ENCODE assay signal across 8 cellular contexts in genomic region chr1:48471603-48472576, GRCh38.
DNase-seq lines count a peak whose midpoint lies in the region; ATAC-seq and TF ChIP-seq lines count a peak whose summit lies in the region.

SPATA6 (minus strand) TSS chr1:48472204; CDS start chr1:48472008, 196 bp downstream.

- ATAC-seq in GM21737 (IDR thresholded peaks at IDR 0.05; ENCODE audit: unreplicated experiment): peak; percentile 100

- peaks cover 3% of the 10 kb centered on the region for H3K27me3 Mint-ChIP-seq in nephron progenitor cell (ENCODE audit: low read depth, poor library complexity)

- peaks cover 19% of the 10 kb centered on the region for H3K9me3 Mint-ChIP-seq in nephron progenitor cell

- peaks cover 32% of the 10 kb centered on the region for H3K4me1 Mint-ChIP-seq in nephron progenitor cell

- TF ChIP-seq CTCF in foreskin fibroblast (IDR thresholded peaks at IDR 0.05; ENCODE audit: low read depth, low read length) (no peak), nephron progenitor cell (IDR thresholded peaks at IDR 0.05) (no peak)

- H3K36me3 Mint-ChIP-seq in nephron progenitor cell (ENCODE audit: low read depth): peaks cover 5% of the 10 kb centered on the region

- peak within 1 kb of the TSS; percentile 92 for H3K4me3 Mint-ChIP-seq in nephron progenitor cell

- in situ Hi-C loops in KBM-7 (cut with MboI; ENCODE audit: low pct_unique_long_range_greater_than_20kb, low sequenced_read_pairs): no loop called here

- H3K27ac Mint-ChIP-seq in nephron progenitor cell: peak within 1 kb of the TSS; percentile 63

- DNase-seq in DMS153 (lab: John Stamatoyannopoulos, UW) (peak; percentile 95), KBM-7 (peak; percentile 73), RPMI8226 (peak; percentile 93), foreskin fibroblast (peak; percentile 91 to 98), nephron progenitor cell (peak; percentile 100)
- DNase-seq in activated gamma-delta T cell treated with anti-CD3 and anti-CD28 coated beads, Interleukin-2, amount 50 U/mL, for 16 hours (ENCODE audit: low read depth): peak; percentile 90
- peak; percentile 84 to 98 (median 94) for DNase-seq in stimulated activated naive CD4-positive, alpha-beta T cell (lab: John Stamatoyannopoulos, UW)

- H3K4me3 ChIP-seq in foreskin fibroblast (ENCODE audit: low read depth in 1 of 2, low read length in 2 of 2): peak within 1 kb of the TSS; percentile 72 to 84

Comparison
In these comparisons a context has a peak if more than half of its experiments do, and no peak if none do; other contexts are left out.
1. Peak in every context shown above with its lines: DNase-seq, ATAC-seq and H3K4me3 ChIP-seq.